In the genomic region with DNA sequence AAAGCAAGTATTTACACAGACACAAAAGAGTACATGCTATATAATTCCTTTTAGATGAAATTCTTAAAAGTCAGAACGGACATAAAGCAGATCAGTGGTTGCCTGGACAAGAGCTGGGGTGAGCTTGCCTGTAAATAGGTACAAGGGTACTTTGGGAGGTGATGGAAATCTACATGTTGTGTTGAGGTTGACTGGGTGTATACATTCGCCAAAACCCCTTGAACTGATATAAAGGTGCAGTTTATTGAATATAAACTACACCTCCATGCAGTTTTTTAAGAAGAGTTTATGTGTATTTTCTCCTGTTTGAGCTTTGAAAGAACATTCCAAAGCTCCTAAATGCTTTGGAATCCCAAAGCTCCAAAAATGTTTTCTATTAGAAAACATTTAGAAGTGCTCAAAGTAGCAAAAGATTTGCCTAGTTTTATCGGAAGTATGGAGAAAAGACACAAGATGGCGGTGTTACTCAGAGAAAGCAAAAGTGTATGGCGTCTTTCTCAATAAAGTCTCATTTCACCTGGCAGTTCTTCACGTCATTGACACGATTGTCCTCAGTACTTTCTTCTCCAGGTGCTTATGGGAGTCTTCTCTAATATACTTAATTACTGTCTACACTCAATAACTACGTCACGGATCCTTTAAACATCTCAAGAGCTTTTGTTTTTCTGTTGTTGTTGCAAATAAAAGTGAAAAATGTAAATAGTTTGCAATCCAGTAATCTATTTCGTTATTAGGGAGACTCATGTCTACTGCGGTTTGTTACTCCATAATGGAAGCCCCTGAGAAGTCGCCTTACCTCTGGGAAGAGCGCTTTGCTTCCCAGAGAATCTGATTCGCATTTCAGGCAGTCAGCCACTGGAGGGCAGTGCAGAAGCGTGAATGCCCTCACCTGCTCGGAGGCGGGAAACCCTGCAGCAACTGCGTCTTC, we compare ENCODE assay signal across 1 cellular context.
A peak's percentile ranks its signal among the peaks of the same experiment; 100 is the strongest.
TF ChIP-seq lines count a peak whose summit lies in the region.

No MANE protein-coding gene starts in this region.

TF ChIP-seq in IMR-90, 13 proteins besides CTCF, POLR2A, EP300 and RAD21:
- TF ChIP-seq MXI1 (IDR thresholded peaks at IDR 0.05; ENCODE audit: borderline replicate concordance, low read depth, low read length) = no peak
- TF ChIP-seq CEBPB (IDR thresholded peaks at IDR 0.05; ENCODE audit: low read depth, low read length) = peak; percentile 28; the same call in 1 of the 2 replicates
- TF ChIP-seq, protein P1, sequence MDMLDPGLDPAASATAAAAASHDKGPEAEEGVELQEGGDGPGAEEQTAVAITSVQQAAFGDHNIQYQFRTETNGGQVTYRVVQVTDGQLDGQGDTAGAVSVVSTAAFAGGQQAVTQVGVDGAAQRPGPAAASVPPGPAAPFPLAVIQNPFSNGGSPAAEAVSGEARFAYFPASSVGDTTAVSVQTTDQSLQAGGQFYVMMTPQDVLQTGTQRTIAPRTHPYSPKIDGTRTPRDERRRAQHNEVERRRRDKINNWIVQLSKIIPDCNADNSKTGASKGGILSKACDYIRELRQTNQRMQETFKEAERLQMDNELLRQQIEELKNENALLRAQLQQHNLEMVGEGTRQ (IDR thresholded peaks at IDR 0.05; ENCODE audit: low read depth, low read length) = no peak
- TF ChIP-seq CHD1 (IDR thresholded peaks at IDR 0.05; ENCODE audit: low read depth, low read length) = no peak
- TF ChIP-seq RFX5 (IDR thresholded peaks at IDR 0.05; ENCODE audit: low read depth, low read length) = no peak
- TF ChIP-seq, protein P2, sequence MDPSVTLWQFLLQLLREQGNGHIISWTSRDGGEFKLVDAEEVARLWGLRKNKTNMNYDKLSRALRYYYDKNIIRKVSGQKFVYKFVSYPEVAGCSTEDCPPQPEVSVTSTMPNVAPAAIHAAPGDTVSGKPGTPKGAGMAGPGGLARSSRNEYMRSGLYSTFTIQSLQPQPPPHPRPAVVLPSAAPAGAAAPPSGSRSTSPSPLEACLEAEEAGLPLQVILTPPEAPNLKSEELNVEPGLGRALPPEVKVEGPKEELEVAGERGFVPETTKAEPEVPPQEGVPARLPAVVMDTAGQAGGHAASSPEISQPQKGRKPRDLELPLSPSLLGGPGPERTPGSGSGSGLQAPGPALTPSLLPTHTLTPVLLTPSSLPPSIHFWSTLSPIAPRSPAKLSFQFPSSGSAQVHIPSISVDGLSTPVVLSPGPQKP (IDR thresholded peaks at IDR 0.05; ENCODE audit: borderline replicate concordance, low read depth, low read length) = no peak
- TF ChIP-seq BHLHE40 (IDR thresholded peaks at IDR 0.05; ENCODE audit: low read depth, low read length) = no peak
- TF ChIP-seq FOS (IDR thresholded peaks at IDR 0.05; ENCODE audit: low read depth, low read length) = no peak
- peak; percentile 92 for TF ChIP-seq SMC3 (IDR thresholded peaks at IDR 0.05; ENCODE audit: low read depth, low read length)
